ENCODE assay signal across 19 cellular contexts in the genomic region with DNA sequence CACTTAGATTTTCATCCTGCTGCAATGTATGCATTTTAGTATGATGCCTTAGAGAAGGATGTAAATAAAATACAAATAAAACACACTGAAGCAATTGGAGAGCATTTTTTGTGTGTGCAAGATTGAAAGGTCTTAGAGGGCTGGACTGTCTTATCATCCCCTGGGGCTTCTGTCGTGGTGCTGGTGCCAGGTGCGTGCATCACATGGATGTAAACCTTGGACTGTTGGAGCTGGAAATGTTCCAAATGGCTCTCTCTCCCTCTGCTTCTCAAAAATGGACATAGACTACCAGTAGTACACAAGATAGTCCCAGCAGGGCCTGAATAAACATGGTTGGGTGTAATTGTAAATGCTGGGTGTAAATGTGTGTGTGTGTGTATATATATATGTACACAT. TPM values are rescaled to one million over a fixed set of nuclear protein-coding genes. Genes with fewer than 3 reads are reported as not detected.
DNase-seq lines count a peak whose midpoint lies in the region; ATAC-seq and TF ChIP-seq lines count a peak whose summit lies in the region.
"Had no signal": no experiment of that assay in that cellular context is flagged by ENCODE, and none has a peak within 500 bp of the region (broad histone marks: within the 10 kb centered on the region; RNA-seq: fewer than 3 reads in every experiment).

No MANE protein-coding gene starts in this region.

- TF ChIP-seq CTCF in BE2C (IDR thresholded peaks at IDR 0.05; ENCODE audit: low read depth, low read length), result no peak
- no peak for TF ChIP-seq CTCF in IMR-90 (conservative IDR thresholded peaks at IDR 0.05; ENCODE audit: low read depth, low read length)
- TF ChIP-seq CTCF in fibroblast of lung (conservative IDR thresholded peaks at IDR 0.05 in 1 of 2, IDR thresholded peaks at IDR 0.05 in 1 of 2; ENCODE audit: low read depth in 1 of 2, low read length in 2 of 2), result no peak
- TF ChIP-seq CTCF in coronary artery (IDR thresholded peaks at IDR 0.05), result no peak
- no peak for TF ChIP-seq CTCF in right atrium auricular region (IDR thresholded peaks at IDR 0.05)

- dilution Hi-C loops in IMR-90 (cut with HindIII; ENCODE audit: low sequenced_read_pairs, unreplicated experiment), result no loop called here

- ATAC-seq in IMR-90 (ENCODE audit: low read depth) (no peak), sciatic nerve (no peak)
- ATAC-seq: CD8-positive, alpha-beta T cell; stimulated activated naive B cell treated with anti-CD40 and anti-IgM and Interleukin-4, amounts not matched to agents 10 μg/mL and 1 μg/mL and 100 μg/mL, for 72 hours had no signal

- CTCF ChIA-PET in IMR-90 (lab: Yijun Ruan, JAX), result no interaction called here

- no peak for TF ChIP-seq RAD21 in IMR-90 (IDR thresholded peaks at IDR 0.05; ENCODE audit: low read length)

- no peak overlapping the region for H4K5ac ChIP-seq in IMR-90 (ENCODE audit: low read depth, low read length)

- H2BK5ac ChIP-seq in IMR-90 (ENCODE audit: low read depth, low read length, poor library complexity, severe bottlenecking), result peak overlapping the region; percentile 14

- intact Hi-C loops in IMR-90 (cut with micrococcal nuclease) (no loop called here), sciatic nerve (cut with DNase I) (no loop called here)

- peaks cover 3% of the 10 kb centered on the region; the same call in 1 of the 2 replicates for H4K20me1 ChIP-seq in IMR-90 (ENCODE audit: insufficient read depth, low read length)
- no peaks in the 10 kb centered on the region for H4K20me1 ChIP-seq in fibroblast of lung (ENCODE audit: control insufficient read depth, extremely low read depth, insufficient read depth, low read length)

- H4K91ac ChIP-seq in IMR-90 (ENCODE audit: insufficient read depth, low read depth, low read length), result peak overlapping the region; percentile 17; the same call in 1 of the 2 replicates

- no peak overlapping the region for H2AK9ac ChIP-seq in IMR-90 (replicated peaks; ENCODE audit: low read depth, low read length, poor library complexity)

- peaks cover 53% of the 10 kb centered on the region for H3K79me2 ChIP-seq in fibroblast of lung (ENCODE audit: control insufficient read depth, insufficient read depth, low read length)

- peak overlapping the region in 1 of 2 experiments; percentile 39; a peak in 1 of 4 replicates for H4K8ac ChIP-seq in IMR-90 (ENCODE audit: low read depth in 2 of 2, low read length in 2 of 2)

- peak overlapping the region; percentile 38 for H3K4ac ChIP-seq in IMR-90 (ENCODE audit: low read depth, low read length)

- no peak overlapping the region for H2AFZ ChIP-seq in IMR-90 (replicated peaks; ENCODE audit: low read length, poor library complexity)
- H2AFZ ChIP-seq in fibroblast of lung (ENCODE audit: low read length), result no peak overlapping the region

- BruUV-seq in IMR-90 (replicated peaks; lab: Mats Ljungman, UMichigan), result no TSS peak

- WGBS in IMR-90 (ENCODE audit: extremely low coverage in 2 of 2, insufficient read length in 1 of 2), 2 experiments, result no CpG with 5 or more reads among the region's 2 CpGs

- peak overlapping the region; percentile 36 for H2BK120ac ChIP-seq in IMR-90 (ENCODE audit: low read depth, low read length)

- no peak overlapping the region for H3K14ac ChIP-seq in IMR-90 (replicated peaks; ENCODE audit: low read depth, low read length)

- no peaks in the 10 kb centered on the region for H3K36me3 ChIP-seq in BE2C
- no peaks in the 10 kb centered on the region for H3K36me3 ChIP-seq in IMR-90 (ENCODE audit: control insufficient read depth, insufficient read depth, low read length)
- no peaks in the 10 kb centered on the region for H3K36me3 ChIP-seq in fibroblast of lung (ENCODE audit: control insufficient read depth, insufficient read depth, low read length)
- no peaks in the 10 kb centered on the region for H3K36me3 ChIP-seq in right atrium auricular region
- H3K36me3 ChIP-seq: ascending aorta, colonic mucosa, transverse colon had no signal

- H3K79me1 ChIP-seq in IMR-90 (ENCODE audit: low read depth in 1 of 2, low read length in 2 of 2), result peaks cover 23 to 83% of the 10 kb centered on the region in 2 experiments

- in situ Hi-C loops in IMR-90 (cut with MboI; ENCODE audit: low sequenced_read_pairs), result no loop called here

- no peak overlapping the region for H3K56ac ChIP-seq in IMR-90 (ENCODE audit: extremely low read depth, insufficient read depth, low read length)

- H3K9me1 ChIP-seq in IMR-90 (ENCODE audit: insufficient read depth, low read length), result peaks cover 38% of the 10 kb centered on the region

- H3K27ac ChIP-seq in IMR-90 (ENCODE audit: insufficient read depth, low read length) (no peak overlapping the region), fibroblast of lung (ENCODE audit: insufficient read depth, low read length) (peak overlapping the region; percentile 41), coronary artery (no peak overlapping the region), right atrium auricular region (peak overlapping the region in 1 of 2 donors; percentile 47)
- H3K27ac ChIP-seq: ascending aorta, colonic mucosa had no signal

- H3K27me3 ChIP-seq in BE2C (no peaks in the 10 kb centered on the region), IMR-90 (ENCODE audit: control insufficient read depth, insufficient read depth, low read length) (no peaks in the 10 kb centered on the region), fibroblast of lung (ENCODE audit: control insufficient read depth, insufficient read depth, low read length) (no peaks in the 10 kb centered on the region), right atrium auricular region (no peaks in the 10 kb centered on the region)
- H3K27me3 ChIP-seq: ascending aorta, colonic mucosa, MG63 had no signal

- no peak overlapping the region for H3K4me3 ChIP-seq in BE2C (ENCODE audit: low read depth, low read length)
- H3K4me3 ChIP-seq in IMR-90 (ENCODE audit: insufficient read depth, low read depth, low read length), result no peak overlapping the region
- H3K4me3 ChIP-seq in fibroblast of lung (replicated peaks in 1 of 4; ENCODE audit: control extremely low read depth in 1 of 4, insufficient read depth in 1 of 4, low read depth in 3 of 4, low read length in 4 of 4), result no peak overlapping the region
- no peak overlapping the region for H3K4me3 ChIP-seq in coronary artery
- H3K4me3 ChIP-seq in right atrium auricular region, result no peak overlapping the region
- H3K4me3 ChIP-seq: ascending aorta, colonic mucosa, MG63, transverse colon had no signal

- H3K18ac ChIP-seq in IMR-90 (ENCODE audit: low read depth, low read length), result no peak overlapping the region

- H3K9ac ChIP-seq in IMR-90 (ENCODE audit: low read depth, low read length), result no peak overlapping the region
- no peak overlapping the region for H3K9ac ChIP-seq in fibroblast of lung (ENCODE audit: insufficient read depth, low read length)

- H2AK5ac ChIP-seq in IMR-90 (ENCODE audit: low read depth, low read length), result peak overlapping the region; percentile 73; the same call in 1 of the 2 replicates

- peak overlapping the region; percentile 33; the same call in 1 of the 2 replicates for H3K23ac ChIP-seq in IMR-90 (ENCODE audit: low read depth, low read length)

- H3K4me2 ChIP-seq in IMR-90 (ENCODE audit: low read depth, low read length) (no peak overlapping the region), fibroblast of lung (ENCODE audit: extremely low read depth, insufficient read depth, low read length) (peak overlapping the region; percentile 41)

- H2BK15ac ChIP-seq in IMR-90 (ENCODE audit: low read depth, low read length), result no peak overlapping the region; the same call in 2 of the 3 replicates

- peak overlapping the region; percentile 22; the same call in 1 of the 2 replicates for H2BK20ac ChIP-seq in IMR-90 (ENCODE audit: low read depth, low read length)

- H3K9me3 ChIP-seq in BE2C, result no peaks in the 10 kb centered on the region
- no peaks in the 10 kb centered on the region for H3K9me3 ChIP-seq in IMR-90 (ENCODE audit: control insufficient read depth, insufficient read depth, low read length)
- H3K9me3 ChIP-seq in fibroblast of lung (ENCODE audit: control insufficient read depth, insufficient read depth, low read depth, low read length), result no peaks in the 10 kb centered on the region
- no peaks in the 10 kb centered on the region for H3K9me3 ChIP-seq in right atrium auricular region
- H3K9me3 ChIP-seq: ascending aorta, colonic mucosa, transverse colon had no signal

- H3K4me1 ChIP-seq in BE2C (peaks cover 49% of the 10 kb centered on the region), IMR-90 (ENCODE audit: control insufficient read depth, insufficient read depth, low read length) (peaks cover 42% of the 10 kb centered on the region), fibroblast of lung (ENCODE audit: control insufficient read depth, extremely low read depth, insufficient read depth, low read length) (peaks cover 58% of the 10 kb centered on the region), right atrium auricular region (peaks cover 0 to 62% of the 10 kb centered on the region in 2 donors)
- H3K4me1 ChIP-seq: colonic mucosa had no signal

- DNase-seq in BE2C (peak; percentile 60), IMR-90 (no peak), NCI-H526 treated with DMSO at 0.1 percent for 48 hours (lab: John Stamatoyannopoulos, UW) (peak; percentile 31), fibroblast of lung (ENCODE audit: low read depth in 2 of 2) (no peak), sciatic nerve (ENCODE audit: low spot score) (no peak), dermis blood vessel endothelial cell (no peak), coronary artery (ENCODE audit: low spot score) (no peak), right atrium auricular region (ENCODE audit: low spot score) (no peak)
- DNase-seq: activated CD4-positive, alpha-beta T cell treated with anti-CD3 and anti-CD28 coated beads, Interleukin-2, amount 50 U/mL, for 4 hours; activated naive CD4-positive, alpha-beta T cell treated with anti-CD3 and anti-CD28 coated beads for 36 hours; activated T-cell treated with anti-CD3 and anti-CD28 coated beads, Interleukin-2, amount 50 U/mL, for 1 hour; CD8-positive, alpha-beta T cell; colonic mucosa; kidney glomerular epithelial cell; MG63; retina; stimulated activated naive B cell treated with anti-CD40 and anti-IgM and Interleukin-4, amounts not matched to agents 10 μg/mL and 1 μg/mL and 100 μg/mL, for 72 hours; transverse colon had no signal

- POLR2A ChIA-PET in IMR-90 (lab: Charles Lee; ENCODE audit: unreplicated experiment), result interaction anchor here (0.6 kb wide), 1 partner anchor 11 kb away, joined by 9 read pairs; no protein-coding TSS in a partner anchor

- no peak for TF ChIP-seq POLR2A in IMR-90 (IDR thresholded peaks at IDR 0.05; ENCODE audit: low read depth, low read length)

RNA-seq across cellular contexts. Expression of gene CORO2B, which starts 40.5 kb away (rescaled TPM):
- polyA plus RNA-seq in BE2C (2012; ENCODE audit: insufficient read depth, insufficient read length, low read depth), result 23.7 TPM
- total RNA-seq in IMR-90 (2012; rRNA removed) (9.3 and 9.7 TPM in 2 replicates), fibroblast of lung (15.7 and 25.3 TPM in 2 replicates), sciatic nerve (10.2 TPM), dermis blood vessel endothelial cell (1.0 and 1.4 TPM in 2 replicates), right atrium auricular region (1 to 10 TPM; 6.0 to 9.7 TPM)
- polyA plus RNA-seq in IMR-90 (2012; rRNA removed) (39.3 and 43.2 TPM in 2 replicates), fibroblast of lung (17.5 and 70.2 TPM in 2 replicates)
- 29.1 and 32.4 TPM in 2 replicates for polyA plus RNA-seq in IMR-90 (2012; cell fraction: cytosol; rRNA removed)
- 24.4 and 27.5 TPM in 2 replicates for polyA plus RNA-seq in IMR-90 (2012; cell fraction: nucleus; rRNA removed; ENCODE audit: low replicate concordance)
- 22.1 and 70.4 TPM in 2 replicates for polyA plus RNA-seq in fibroblast of lung (2012)
- 58.7 and 208 TPM in 2 replicates for polyA minus RNA-seq in fibroblast of lung (ENCODE audit: low replicate concordance)
- total RNA-seq: activated naive CD4-positive, alpha-beta T cell treated with anti-CD3 and anti-CD28 coated beads for 36 hours had no signal

Comparison
In these comparisons a context has a peak if more than half of its experiments do, and no peak if none do; other contexts are left out.
1. DNase-seq: peak in BE2C (single experiment) and NCI-H526 treated with DMSO at 0.1 percent for 48 hours (single experiment); none in IMR-90 (single experiment), fibroblast of lung (0 of 2), sciatic nerve (single experiment), dermis blood vessel endothelial cell (single experiment), coronary artery (single experiment) and right atrium auricular region (single experiment).